In genomic region chr13:91297503-91297902, GRCh38 we compare ENCODE assay signal across 23 cellular contexts.
"Had no signal": no experiment of that assay in that cellular context is flagged by ENCODE, and none has a peak within 500 bp of the region (broad histone marks: within the 10 kb centered on the region; RNA-seq: fewer than 3 reads in every experiment).

No MANE protein-coding gene starts in this region.

- ATAC-seq: effector memory CD8-positive, alpha-beta T cell; esophagus mucosa; gastrocnemius medialis; heart right ventricle; left cardiac atrium; left lung; left ventricle myocardium superior; lower lobe of right lung; mucosa of descending colon; naive thymus-derived CD8-positive, alpha-beta T cell had no signal

- FAIRE-seq: keratinocyte had no signal

- DNase-seq: cortex of kidney; effector CD8-positive, alpha-beta T cell; effector memory CD8-positive, alpha-beta T cell; endodermal cell; erythroblast; esophagus squamous epithelium; foreskin fibroblast; foreskin melanocyte; gastrocnemius medialis; glutamatergic neuron; head of caudate nucleus; heart right ventricle; hippocampal formation; left cardiac atrium; left lung; left ventricle myocardium superior; lower lobe of right lung; mesenchymal stem cell; mucosa of descending colon; naive B cell; naive thymus-derived CD8-positive, alpha-beta T cell had no signal
